8 cellular contexts compared by ENCODE assay signal in the genomic region with DNA sequence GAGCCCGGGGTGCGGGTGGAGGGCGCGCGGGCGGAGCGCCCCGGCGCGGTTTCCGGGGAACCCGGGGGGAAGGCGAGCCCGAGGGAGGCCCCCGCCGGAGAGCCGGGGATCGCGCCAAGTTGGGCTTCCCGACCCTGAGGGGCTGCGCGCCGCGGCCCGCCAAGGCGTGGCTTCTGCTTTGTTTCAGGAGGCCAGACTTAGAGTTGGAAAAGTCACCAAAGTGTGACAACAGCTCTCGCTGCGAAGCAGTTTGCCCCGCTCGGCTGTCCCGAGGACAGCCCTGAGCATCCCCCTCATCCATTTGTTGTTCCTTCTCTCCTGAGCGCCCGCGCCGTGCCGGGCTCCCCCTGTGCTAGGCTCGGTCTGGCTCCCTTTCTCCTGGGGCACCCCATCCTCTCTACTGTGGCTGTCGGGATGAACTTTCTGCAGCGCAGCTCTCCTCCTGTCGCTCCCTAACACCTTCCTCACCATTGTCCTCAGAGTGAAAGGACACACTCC.
DNase-seq lines count a peak whose midpoint lies in the region; ATAC-seq and TF ChIP-seq lines count a peak whose summit lies in the region.

No MANE protein-coding gene starts in this region.

- H3K4me1 ChIP-seq in subcutaneous abdominal adipose tissue (ENCODE audit: control insufficient read depth in 5 of 5, insufficient read depth in 5 of 5, low read length in 5 of 5) = peaks cover 9 to 62% (median 59%) of the 10 kb centered on the region in 5 donors

- H3K4me3 ChIP-seq in HL-60 (replicated peaks; ENCODE audit: insufficient read depth, low read length) (peak overlapping the region; percentile 58), astrocyte of the spinal cord (ENCODE audit: low read depth, low read length) (peak overlapping the region; percentile 54), subcutaneous abdominal adipose tissue (ENCODE audit: low read depth in 1 of 5, low read length in 5 of 5) (peak overlapping the region; percentile 79 to 95 (median 84))

- ATAC-seq in GM19328 (IDR thresholded peaks at IDR 0.05; ENCODE audit: unreplicated experiment) = peak; percentile 23

- peaks cover 0 to 1% (median 0%) of the 10 kb centered on the region in 5 donors for H3K36me3 ChIP-seq in subcutaneous abdominal adipose tissue (ENCODE audit: control insufficient read depth in 5 of 5, insufficient read depth in 5 of 5, low read length in 5 of 5)

- DNase-seq in ACHN = peak; percentile 12
- no peak for DNase-seq in HL-60 (ENCODE audit: low read depth in 1 of 2, low spot score in 1 of 2)
- no peak for DNase-seq in astrocyte of the spinal cord (ENCODE audit: low read depth, low spot score)
- peak; percentile 76 for DNase-seq in left kidney (ENCODE audit: low read depth, low spot score)
- DNase-seq in NCI-H1694 (lab: John Stamatoyannopoulos, UW) = no peak
- no peak for DNase-seq in NCI-H1105 treated with DMSO at 0.1 percent for 48 hours (lab: John Stamatoyannopoulos, UW)

- H3K27ac ChIP-seq in HL-60 (replicated peaks) (peak overlapping the region; percentile 44), subcutaneous abdominal adipose tissue (ENCODE audit: low read depth, low read length) (no peak overlapping the region)

- no peak for TF ChIP-seq CTCF in HL-60 (IDR thresholded peaks at IDR 0.05; ENCODE audit: insufficient read depth, low read length)
- no peak for TF ChIP-seq CTCF in astrocyte of the spinal cord (IDR thresholded peaks at IDR 0.05; ENCODE audit: low read depth, low read length)

- peak overlapping the region; percentile 38 to 82 (median 76) for H3K9ac ChIP-seq in subcutaneous abdominal adipose tissue (ENCODE audit: low read length in 5 of 5)

- no peaks in the 10 kb centered on the region for H3K27me3 ChIP-seq in HL-60 (ENCODE audit: insufficient read depth, poor library complexity, severe bottlenecking)
- H3K27me3 ChIP-seq in subcutaneous abdominal adipose tissue (ENCODE audit: control insufficient read depth in 5 of 5, insufficient read depth in 4 of 5, low read length in 5 of 5) = peaks cover 0 to 2% (median 0%) of the 10 kb centered on the region in 5 donors

- H3K9me3 ChIP-seq in subcutaneous abdominal adipose tissue (ENCODE audit: control insufficient read depth in 5 of 5, low read length in 5 of 5) = no peaks in the 10 kb centered on the region

- in situ Hi-C loops in ACHN (cut with HindIII; ENCODE audit: low pct_ligation_motif_present, low pct_unique_long_range_greater_than_20kb, low sequenced_read_pairs) = no loop called here
- in situ Hi-C loops in astrocyte of the spinal cord (cut with HindIII; ENCODE audit: low sequenced_read_pairs) = no loop called here

Comparison
In these comparisons a context has a peak if more than half of its experiments do, and no peak if none do; other contexts are left out.
1. DNase-seq: peak in ACHN (single experiment) and left kidney (single experiment); none in HL-60 (0 of 2), astrocyte of the spinal cord (single experiment), NCI-H1694 (single experiment) and NCI-H1105 treated with DMSO at 0.1 percent for 48 hours (single experiment).
2. Peak in every context shown above with its lines, with median percentiles within 50 percentile points of each other: H3K4me3 ChIP-seq.